18 cellular contexts compared by ENCODE assay signal in genomic region chr1:24336099-24336498, GRCh38. TPM values are rescaled to one million over a fixed set of nuclear protein-coding genes. Genes with fewer than 3 reads are reported as not detected.
DNase-seq lines count a peak whose midpoint lies in the region; ATAC-seq, FAIRE-seq and TF ChIP-seq lines count a peak whose summit lies in the region.
"Had no signal": no experiment of that assay in that cellular context is flagged by ENCODE, and none has a peak within 500 bp of the region (broad histone marks: within the 10 kb centered on the region; RNA-seq: fewer than 3 reads in every experiment).

No MANE protein-coding gene starts in this region.

- no peak for FAIRE-seq in H54 (lab: Jason Lieb, UNC)
- FAIRE-seq: GM12878, GM18507, HepG2, HTR-8/SVneo had no signal

- H3K9me3 ChIP-seq in heart right ventricle, result no peaks in the 10 kb centered on the region
- H3K9me3 ChIP-seq: BLaER1 had no signal

- 52 to 64% methylated on average over 4 of the region's 4 CpGs for WGBS in heart right ventricle, 2 donors

- DNase-seq in NCI-H2171 treated with DMSO at 0.1 percent for 48 hours (lab: John Stamatoyannopoulos, UW), result peak; percentile 11
- no peak for DNase-seq in NCI-H2171 (lab: John Stamatoyannopoulos, UW)
- DNase-seq in heart right ventricle, result no peak
- no peak for DNase-seq in cardiac septum (ENCODE audit: low spot score)
- no peak for DNase-seq in sciatic nerve (ENCODE audit: low spot score)
- DNase-seq in stimulated activated CD4-positive, alpha-beta T cell treated with anti-CD3 and anti-CD28 coated beads, Interleukin-1b, Interleukin-23, amount 100 ng/mL, for 48 hours, result no peak
- no peak for DNase-seq in H54 (ENCODE audit: insufficient read length, low spot score)
- DNase-seq: 8988T; AML-193; CD8-positive, alpha-beta memory T cell; DMS79; GM23248; H7 had no signal

- H3K27me3 ChIP-seq in heart right ventricle, result no peaks in the 10 kb centered on the region

- no peak overlapping the region for H3K27ac ChIP-seq in heart right ventricle
- H3K27ac ChIP-seq: BLaER1, GM23248 had no signal

- no peak for TF ChIP-seq CTCF in heart right ventricle (IDR thresholded peaks at IDR 0.05)

- no peak for TF ChIP-seq POLR2A in H54 (IDR thresholded peaks at IDR 0.05; ENCODE audit: low read depth, low read length)

- peaks cover 0 to 8% (median 0%) of the 10 kb centered on the region in 9 donors for H3K4me1 ChIP-seq in heart right ventricle

- intact Hi-C loops in heart right ventricle (cut with DNase I), result no loop called here
- intact Hi-C loops in cardiac septum (cut with DNase I), result no loop called here
- intact Hi-C loops in sciatic nerve (cut with DNase I), result no loop called here

- ATAC-seq in heart right ventricle, result peak in 6 of 8 donors; percentile 14 to 77 (median 63)
- peak; percentile 42 for ATAC-seq in sciatic nerve
- ATAC-seq: GM12878, HepG2 had no signal

- H3K4me3 ChIP-seq in heart right ventricle, result no peak overlapping the region
- H3K4me3 ChIP-seq: BLaER1, GM12878, GM23248 had no signal

- no peaks in the 10 kb centered on the region for H3K36me3 ChIP-seq in heart right ventricle
- H3K36me3 ChIP-seq: BLaER1 had no signal

RNA-seq across cellular contexts. Expression of gene GRHL3, which starts 16.9 kb away (rescaled TPM):
- not detected for total RNA-seq in heart right ventricle
- polyA plus RNA-seq in heart right ventricle, result under 1 TPM in 1 of 2 donors, not detected in 1; 0.03 TPM
- total RNA-seq in cardiac septum, result not detected
- not detected for total RNA-seq in sciatic nerve
- total RNA-seq: GM23248, HepG2 had no signal
- polyA plus RNA-seq: CD8-positive, alpha-beta memory T cell; GM23248; HepG2 had no signal
